In genomic region chr3:76362643-76363042, GRCh38 we compare ENCODE assay signal across 1 cellular context.
TF ChIP-seq lines count a peak whose summit lies in the region.

No MANE protein-coding gene starts in this region.

TF ChIP-seq in GM23338, 12 proteins besides CTCF, POLR2A, EP300 and RAD21 (continued from another document):
- TF ChIP-seq EZH2 (IDR thresholded peaks at IDR 0.05; ENCODE audit: low read depth, unreplicated experiment) (no peak), ZNF462 (CRISPR knock-in tag; IDR thresholded peaks at IDR 0.05) (no peak), CREB1 (CRISPR knock-in tag; IDR thresholded peaks at IDR 0.05; ENCODE audit: low read depth) (no peak), EZH2phosphoT487 (IDR thresholded peaks at IDR 0.05; ENCODE audit: unreplicated experiment) (no peak), POLR2AphosphoS5 (IDR thresholded peaks at IDR 0.05; ENCODE audit: low read depth) (no peak), ZNF114 (CRISPR knock-in tag; IDR thresholded peaks at IDR 0.05) (no peak), JUNB (IDR thresholded peaks at IDR 0.05; ENCODE audit: unreplicated experiment) (no peak), ZNF331 (CRISPR knock-in tag; IDR thresholded peaks at IDR 0.05; ENCODE audit: low read depth) (no peak)
- TF ChIP-seq, protein P1, sequence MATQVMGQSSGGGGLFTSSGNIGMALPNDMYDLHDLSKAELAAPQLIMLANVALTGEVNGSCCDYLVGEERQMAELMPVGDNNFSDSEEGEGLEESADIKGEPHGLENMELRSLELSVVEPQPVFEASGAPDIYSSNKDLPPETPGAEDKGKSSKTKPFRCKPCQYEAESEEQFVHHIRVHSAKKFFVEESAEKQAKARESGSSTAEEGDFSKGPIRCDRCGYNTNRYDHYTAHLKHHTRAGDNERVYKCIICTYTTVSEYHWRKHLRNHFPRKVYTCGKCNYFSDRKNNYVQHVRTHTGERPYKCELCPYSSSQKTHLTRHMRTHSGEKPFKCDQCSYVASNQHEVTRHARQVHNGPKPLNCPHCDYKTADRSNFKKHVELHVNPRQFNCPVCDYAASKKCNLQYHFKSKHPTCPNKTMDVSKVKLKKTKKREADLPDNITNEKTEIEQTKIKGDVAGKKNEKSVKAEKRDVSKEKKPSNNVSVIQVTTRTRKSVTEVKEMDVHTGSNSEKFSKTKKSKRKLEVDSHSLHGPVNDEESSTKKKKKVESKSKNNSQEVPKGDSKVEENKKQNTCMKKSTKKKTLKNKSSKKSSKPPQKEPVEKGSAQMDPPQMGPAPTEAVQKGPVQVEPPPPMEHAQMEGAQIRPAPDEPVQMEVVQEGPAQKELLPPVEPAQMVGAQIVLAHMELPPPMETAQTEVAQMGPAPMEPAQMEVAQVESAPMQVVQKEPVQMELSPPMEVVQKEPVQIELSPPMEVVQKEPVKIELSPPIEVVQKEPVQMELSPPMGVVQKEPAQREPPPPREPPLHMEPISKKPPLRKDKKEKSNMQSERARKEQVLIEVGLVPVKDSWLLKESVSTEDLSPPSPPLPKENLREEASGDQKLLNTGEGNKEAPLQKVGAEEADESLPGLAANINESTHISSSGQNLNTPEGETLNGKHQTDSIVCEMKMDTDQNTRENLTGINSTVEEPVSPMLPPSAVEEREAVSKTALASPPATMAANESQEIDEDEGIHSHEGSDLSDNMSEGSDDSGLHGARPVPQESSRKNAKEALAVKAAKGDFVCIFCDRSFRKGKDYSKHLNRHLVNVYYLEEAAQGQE (IDR thresholded peaks at IDR 0.05; ENCODE audit: unreplicated experiment), result no peak
- TF ChIP-seq, protein P2, sequence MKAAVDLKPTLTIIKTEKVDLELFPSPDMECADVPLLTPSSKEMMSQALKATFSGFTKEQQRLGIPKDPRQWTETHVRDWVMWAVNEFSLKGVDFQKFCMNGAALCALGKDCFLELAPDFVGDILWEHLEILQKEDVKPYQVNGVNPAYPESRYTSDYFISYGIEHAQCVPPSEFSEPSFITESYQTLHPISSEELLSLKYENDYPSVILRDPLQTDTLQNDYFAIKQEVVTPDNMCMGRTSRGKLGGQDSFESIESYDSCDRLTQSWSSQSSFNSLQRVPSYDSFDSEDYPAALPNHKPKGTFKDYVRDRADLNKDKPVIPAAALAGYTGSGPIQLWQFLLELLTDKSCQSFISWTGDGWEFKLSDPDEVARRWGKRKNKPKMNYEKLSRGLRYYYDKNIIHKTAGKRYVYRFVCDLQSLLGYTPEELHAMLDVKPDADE (IDR thresholded peaks at IDR 0.05), result no peak
